ENCODE assay signal across 3 cellular contexts in the genomic region with DNA sequence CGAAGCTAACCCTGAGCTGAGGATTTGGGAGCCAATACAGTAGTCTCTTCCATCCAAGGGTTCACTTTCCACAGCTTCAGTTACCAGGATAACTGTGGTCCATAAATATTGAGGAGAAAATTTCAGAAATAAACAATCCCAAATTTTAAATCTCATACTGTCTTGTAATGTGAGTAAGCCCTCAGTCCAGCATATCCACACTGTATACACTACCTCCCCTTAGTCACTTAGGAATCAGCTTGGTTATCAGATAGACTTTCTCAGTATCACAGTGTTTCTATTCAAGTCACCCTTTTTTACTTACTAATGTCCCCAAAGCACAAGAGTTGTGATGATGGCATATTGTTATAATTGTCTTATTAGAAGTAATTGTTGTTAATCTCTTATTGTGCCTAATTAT.
"Had no signal": no experiment of that assay in that cellular context is flagged by ENCODE, and none has a peak within 500 bp of the region (broad histone marks: within the 10 kb centered on the region; RNA-seq: fewer than 3 reads in every experiment).

No MANE protein-coding gene starts in this region.

- H3K4me3 ChIP-seq: GM12878 had no signal

- ATAC-seq: GM12878 had no signal

- DNase-seq: GDM1, GF-D8 had no signal
